ENCODE assay signal across 26 cellular contexts in the genomic region with DNA sequence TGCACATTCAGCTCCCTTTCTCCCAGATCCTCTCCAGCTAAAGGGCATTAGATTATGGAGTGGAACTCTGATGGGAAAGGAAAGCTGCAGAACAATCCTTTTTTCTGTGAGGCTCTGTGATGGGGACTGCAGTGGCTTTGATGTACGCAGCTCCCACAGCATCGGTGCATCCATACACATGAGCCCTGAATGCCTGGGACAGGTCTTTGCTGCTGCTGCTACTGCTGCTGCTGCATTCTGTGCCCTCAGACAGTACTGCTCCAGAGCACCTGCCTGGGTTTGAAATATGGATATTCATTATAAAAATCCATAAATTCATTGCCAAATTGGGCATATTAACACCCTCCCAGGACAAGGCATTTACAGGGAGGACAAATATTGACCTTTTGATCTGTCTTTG.
"Had no signal": no experiment of that assay in that cellular context is flagged by ENCODE, and none has a peak within 500 bp of the region (broad histone marks: within the 10 kb centered on the region; RNA-seq: fewer than 3 reads in every experiment).

No MANE protein-coding gene starts in this region.

- DNase-seq: activated B cell treated with CpG ODN at 0.5 μM for 24 hours; activated CD4-positive, alpha-beta T cell treated with anti-CD3 and anti-CD28 coated beads for 1 hour; activated CD4-positive, alpha-beta T cell treated with anti-CD3 and anti-CD28 coated beads, Interleukin-2, amount 10 ng/mL, durations not matched to agents 24 days and 14 days; activated CD4-positive, alpha-beta T cell treated with anti-CD3 and anti-CD28 coated beads, Interleukin-2, amount 50 U/mL, for 48 hours; activated CD8-positive, alpha-beta memory T cell treated with anti-CD3 and anti-CD28 coated beads, Interleukin-2, amount 10 ng/mL, durations not matched to agents 7 days and 5 days; activated effector memory CD4-positive, alpha-beta T cell treated with anti-CD3 and anti-CD28 coated beads, Interleukin-2, amount 50 U/mL, for 16 hours; activated naive CD4-positive, alpha-beta T cell treated with Interleukin-2 at 50 U/mL for 16 hours; activated naive CD8-positive, alpha-beta T cell treated with anti-CD3 and anti-CD28 coated beads, Interleukin-2, amount 50 U/mL, for 24 hours; activated T-cell treated with anti-CD3 and anti-CD28 coated beads, Interleukin-2, amount 50 U/mL, for 24 hours; amniotic stem cell; Karpas-422; MM.1S; NCI-H1105; NCI-H1436 treated with DMSO at 0.1 percent for 48 hours; NCI-H187; NCI-H2081; NCI-H2171; NCI-H345; NCI-H510A; NCI-H526 treated with DMSO at 0.1 percent for 48 hours; NCI-H82; RPMI8226; T-helper 17 cell; T-helper 9 cell had no signal

- FAIRE-seq: astrocyte, K562 had no signal
